ENCODE assay signal across 8 cellular contexts in the genomic region with DNA sequence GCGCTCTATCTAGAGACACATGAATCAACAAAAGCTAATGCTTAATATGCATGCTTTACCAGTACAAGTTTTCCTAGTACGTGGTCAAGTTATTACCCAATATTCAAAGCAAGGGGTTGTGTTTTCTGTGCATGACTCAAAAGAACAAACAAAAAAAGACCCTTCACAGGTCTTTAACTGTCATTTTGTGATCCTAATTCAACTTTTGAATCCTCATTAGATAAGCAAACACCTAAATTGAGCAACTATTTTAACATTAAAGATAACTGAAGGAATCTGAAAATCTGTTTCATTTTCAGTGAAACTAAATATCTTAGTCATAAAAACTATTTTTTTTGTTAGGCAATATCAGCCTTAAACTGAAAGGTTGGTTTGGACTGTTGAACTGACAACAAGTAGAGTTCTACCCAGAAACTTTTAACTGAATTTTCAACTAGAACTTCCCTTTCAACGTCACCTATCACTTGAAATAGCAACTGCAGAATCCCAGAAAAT. TPM values are rescaled to one million over a fixed set of nuclear protein-coding genes. Genes with fewer than 3 reads are reported as not detected.
A peak's percentile ranks its signal among the peaks of the same experiment; 100 is the strongest.
DNase-seq lines count a peak whose midpoint lies in the region; ATAC-seq and TF ChIP-seq lines count a peak whose summit lies in the region.

No MANE protein-coding gene starts in this region.

- POLR2A ChIA-PET in CD4-positive, alpha-beta memory T cell (lab: Charles Lee; ENCODE audit: partially characterized antibody), result interaction anchor here (1.5 to 8.3 kb wide), 3 partner anchors 12 to 113 kb away, joined by 3 to 208 read pairs (median 7); a partner anchor contains a TSS

- H3K36me3 Mint-ChIP-seq in CD4-positive, alpha-beta memory T cell, result peaks cover 29 to 41% of the 10 kb centered on the region in 2 donors

- peak overlapping the region; percentile 66 to 83 (median 79) for H3K4me3 Mint-ChIP-seq in CD4-positive, alpha-beta memory T cell

- intact Hi-C loops in CD4-positive, alpha-beta memory T cell (cut with micrococcal nuclease), result no loop called here
- intact Hi-C loops in breast epithelium (cut with DNase I; ENCODE audit: low total_unique reads), result no loop called here

- no peaks in the 10 kb centered on the region for H3K27me3 Mint-ChIP-seq in CD4-positive, alpha-beta memory T cell

- peaks cover 74% of the 10 kb centered on the region for H3K4me1 ChIP-seq in CD4-positive, alpha-beta memory T cell (ENCODE audit: insufficient read depth, low read length)
- H3K4me1 ChIP-seq in breast epithelium (no peaks in the 10 kb centered on the region), subcutaneous abdominal adipose tissue (ENCODE audit: control insufficient read depth in 5 of 5, insufficient read depth in 5 of 5, low read length in 5 of 5) (peaks cover 0 to 6% (median 0%) of the 10 kb centered on the region in 5 donors)

- peak overlapping the region; percentile 67 for H3K27ac ChIP-seq in CD4-positive, alpha-beta memory T cell (ENCODE audit: low read depth, low read length)
- no peak overlapping the region for H3K27ac ChIP-seq in breast epithelium
- peak overlapping the region; percentile 61 for H3K27ac ChIP-seq in subcutaneous abdominal adipose tissue (ENCODE audit: low read depth, low read length)

- CTCF ChIA-PET in CD4-positive, alpha-beta memory T cell (lab: Charles Lee; ENCODE audit: partially characterized antibody), result interaction anchor here (3.5 kb wide), 1 partner anchor 12 kb away, joined by 57 read pairs; a partner anchor contains a TSS

- ATAC-seq in GM21367 (IDR thresholded peaks at IDR 0.05; ENCODE audit: unreplicated experiment) (peak; percentile 65), HG03565 (IDR thresholded peaks at IDR 0.05; ENCODE audit: unreplicated experiment) (peak; percentile 68)

- TF ChIP-seq CTCF in breast epithelium (IDR thresholded peaks at IDR 0.05) (no peak), foreskin fibroblast (IDR thresholded peaks at IDR 0.05; ENCODE audit: low read depth, low read length) (no peak)

- H3K27ac Mint-ChIP-seq in CD4-positive, alpha-beta memory T cell, result peak overlapping the region; percentile 84 to 92 (median 91)

- no peaks in the 10 kb centered on the region for H3K27me3 ChIP-seq in CD4-positive, alpha-beta memory T cell (ENCODE audit: insufficient read depth, low read length)
- H3K27me3 ChIP-seq in breast epithelium (no peaks in the 10 kb centered on the region), subcutaneous abdominal adipose tissue (ENCODE audit: control insufficient read depth in 5 of 5, insufficient read depth in 4 of 5, low read length in 5 of 5) (no peaks in the 10 kb centered on the region)

- TF ChIP-seq POLR2A in breast epithelium (IDR thresholded peaks at IDR 0.05), result no peak

- H3K4me3 ChIP-seq in CD4-positive, alpha-beta memory T cell (ENCODE audit: low read length in 2 of 2), result peak overlapping the region in 1 of 2 donors; percentile 30
- H3K4me3 ChIP-seq in breast epithelium, result peak overlapping the region in 2 of 3 donors; percentile 5 to 27
- H3K4me3 ChIP-seq in subcutaneous abdominal adipose tissue (ENCODE audit: low read depth in 1 of 5, low read length in 5 of 5), result peak overlapping the region in 4 of 5 donors; percentile 27 to 59 (median 39)
- no peak overlapping the region for H3K4me3 ChIP-seq in foreskin fibroblast (ENCODE audit: low read depth in 1 of 2, low read length in 2 of 2)

- H3K9ac ChIP-seq in subcutaneous abdominal adipose tissue (ENCODE audit: low read length in 5 of 5), result peak overlapping the region in 1 of 5 donors; percentile 53

- H3K4me1 Mint-ChIP-seq in CD4-positive, alpha-beta memory T cell, result peaks cover 46 to 81% (median 54%) of the 10 kb centered on the region in 4 donors

- H3K36me3 ChIP-seq in CD4-positive, alpha-beta memory T cell (ENCODE audit: insufficient read depth, low read length), result no peaks in the 10 kb centered on the region
- H3K36me3 ChIP-seq in breast epithelium, result no peaks in the 10 kb centered on the region
- H3K36me3 ChIP-seq in subcutaneous abdominal adipose tissue (ENCODE audit: control insufficient read depth in 5 of 5, insufficient read depth in 5 of 5, low read length in 5 of 5), result peaks cover 0 to 2% (median 0%) of the 10 kb centered on the region in 5 donors

- no peaks in the 10 kb centered on the region for H3K9me3 Mint-ChIP-seq in CD4-positive, alpha-beta memory T cell

- DNase-seq in CD4-positive, alpha-beta memory T cell, result no peak
- DNase-seq in breast epithelium (ENCODE audit: low spot score in 2 of 2) (no peak), kidney glomerular epithelial cell (lab: John Stamatoyannopoulos, UW) (no peak), A172 (ENCODE audit: low spot score) (no peak), foreskin fibroblast (no peak)

- H3K9me3 ChIP-seq in CD4-positive, alpha-beta memory T cell (ENCODE audit: control insufficient read depth in 1 of 2, low read length in 2 of 2), result no peaks in the 10 kb centered on the region
- H3K9me3 ChIP-seq in breast epithelium (no peaks in the 10 kb centered on the region), subcutaneous abdominal adipose tissue (ENCODE audit: control insufficient read depth in 5 of 5, low read length in 5 of 5) (no peaks in the 10 kb centered on the region)

RNA-seq across cellular contexts. Expression of a gene that starts 12.5 kb away (rescaled TPM):
- total RNA-seq in CD4-positive, alpha-beta memory T cell, result 10 to 100 TPM; 27.7 to 28.7 TPM
- polyA plus RNA-seq in CD4-positive, alpha-beta memory T cell, result 10 to 100 TPM; 10.7 to 14.3 TPM
- total RNA-seq in breast epithelium, result 1 to 10 TPM; 2.6 to 4.6 (median 4.5) TPM
- total RNA-seq in A172 (2014; rRNA removed; shearing (Covaris generic)), result 0.07 TPM in 2 replicates

Comparison
In these comparisons a context has a peak if more than half of its experiments do, and no peak if none do; other contexts are left out.
1. H3K27ac ChIP-seq: peak in CD4-positive, alpha-beta memory T cell (single experiment) and subcutaneous abdominal adipose tissue (single experiment); none in breast epithelium (0 of 2).
2. H3K4me3 ChIP-seq: peak in breast epithelium (2 of 3) and subcutaneous abdominal adipose tissue (4 of 5); none in foreskin fibroblast (0 of 2).
3. RNA of a gene that starts 12.5 kb away (total RNA-seq): 27.7 to 28.7 TPM in CD4-positive, alpha-beta memory T cell; 2.6 to 4.6 TPM in breast epithelium and 0.07 TPM in A172; every median in the first group is over 4 times any median in the second.